8 cellular contexts compared by ENCODE assay signal in genomic region chr7:106071999-106072714, GRCh38. TPM values are rescaled to one million over a fixed set of nuclear protein-coding genes. Genes with fewer than 3 reads are reported as not detected.
DNase-seq lines count a peak whose midpoint lies in the region; ATAC-seq and TF ChIP-seq lines count a peak whose summit lies in the region.

No MANE protein-coding gene starts in this region.

- no peak for DNase-seq in GM23338 (ENCODE audit: low spot score)
- peak; percentile 63 for DNase-seq in NCI-H774 (lab: John Stamatoyannopoulos, UW)
- peak in 2 of 10 donors; percentile 32 to 64 for DNase-seq in dorsolateral prefrontal cortex
- DNase-seq in psoas muscle, result no peak
- no peak for DNase-seq in effector CD8-positive, alpha-beta T cell (lab: John Stamatoyannopoulos, UW)
- no peak for DNase-seq in SKM-1 treated with dmso at 0.1 percent for 144 hours (lab: John Stamatoyannopoulos, UW; ENCODE audit: unreplicated experiment)

- peak overlapping the region in 5 of 10 experiments; percentile 33 to 60 (median 41); a peak in 8 of 20 replicates for H3K4me3 ChIP-seq in BLaER1 treated with 17β-estradiol and CSF1 and Interleukin-3, amounts not matched to agents 10 nM and 100 nM
- H3K4me3 ChIP-seq in GM23338, result no peak overlapping the region
- H3K4me3 ChIP-seq in dorsolateral prefrontal cortex, result no peak overlapping the region
- no peak overlapping the region for H3K4me3 ChIP-seq in psoas muscle

- H3F3A ChIP-seq in GM23338 (replicated peaks; ENCODE audit: low read depth), result 0 out of 2 replicates have a peak, but pooled peaks cover 7% of the 10 kb centered on the region

- H3K4me2 ChIP-seq in BLaER1 treated with 17β-estradiol and CSF1 and Interleukin-3, amounts not matched to agents 10 nM and 100 nM, result peak overlapping the region; percentile 70 to 96 (median 86)
- no peak overlapping the region for H3K4me2 ChIP-seq in GM23338

- H3K27ac ChIP-seq in BLaER1 treated with 17β-estradiol and CSF1 and Interleukin-3, amounts not matched to agents 10 nM and 100 nM, result peak overlapping the region in 10 of 11 experiments; percentile 20 to 92 (median 85); a peak in 19 of 22 replicates
- no peak overlapping the region for H3K27ac ChIP-seq in GM23338 (ENCODE audit: low read depth)
- peak overlapping the region in 32 of 59 donors; percentile 2 to 74 (median 32) for H3K27ac ChIP-seq in dorsolateral prefrontal cortex
- peak overlapping the region; percentile 24 for H3K27ac ChIP-seq in psoas muscle

- H3K9me3 Mint-ChIP-seq in GM23338, result no peaks in the 10 kb centered on the region

- H3K9me3 ChIP-seq in BLaER1 treated with 17β-estradiol and CSF1 and Interleukin-3, amounts not matched to agents 10 nM and 100 nM (replicated peaks in 1 of 11), result no peaks in the 10 kb centered on the region
- no peaks in the 10 kb centered on the region for H3K9me3 ChIP-seq in psoas muscle

- H3K9ac ChIP-seq in BLaER1 treated with 17β-estradiol and CSF1 and Interleukin-3, amounts not matched to agents 10 nM and 100 nM, result peak overlapping the region in 9 of 11 experiments; percentile 52 to 78 (median 68); a peak in 18 of 22 replicates

- H3K79me2 ChIP-seq in GM23338 (replicated peaks; ENCODE audit: insufficient read depth), result no peaks in the 10 kb centered on the region

- ATAC-seq in GM23338 (no peak), psoas muscle (no peak), HG02798 (IDR thresholded peaks at IDR 0.05; ENCODE audit: poor library complexity, unreplicated experiment) (no peak)

- H3K27ac Mint-ChIP-seq in GM23338, result no peak overlapping the region

- peaks cover 15% of the 10 kb centered on the region for H3K4me1 Mint-ChIP-seq in GM23338

- no peaks in the 10 kb centered on the region for H3K27me3 ChIP-seq in BLaER1 treated with 17β-estradiol and CSF1 and Interleukin-3, amounts not matched to agents 10 nM and 100 nM
- no peaks in the 10 kb centered on the region for H3K27me3 ChIP-seq in GM23338 (ENCODE audit: insufficient read depth)
- H3K27me3 ChIP-seq in dorsolateral prefrontal cortex, result no peaks in the 10 kb centered on the region
- H3K27me3 ChIP-seq in psoas muscle (ENCODE audit: insufficient read depth in 3 of 3, low read length in 2 of 3), result no peaks in the 10 kb centered on the region

- TF ChIP-seq CTCF in GM23338 (conservative IDR thresholded peaks at IDR 0.05; ENCODE audit: low read depth in 2 of 2) (no peak), dorsolateral prefrontal cortex (IDR thresholded peaks at IDR 0.05 in 54 of 56, conservative IDR thresholded peaks at IDR 0.05 in 2 of 56; ENCODE audit: low read depth in 1 of 56, partially characterized antibody in 56 of 56) (no peak), psoas muscle (IDR thresholded peaks at IDR 0.05) (no peak)

- no peaks in the 10 kb centered on the region for H3K36me3 ChIP-seq in BLaER1 treated with 17β-estradiol and CSF1 and Interleukin-3, amounts not matched to agents 10 nM and 100 nM
- H3K36me3 ChIP-seq in GM23338 (ENCODE audit: insufficient read depth) (no peaks in the 10 kb centered on the region), psoas muscle (ENCODE audit: insufficient read depth in 1 of 2, low read depth in 1 of 2) (no peaks in the 10 kb centered on the region)

- peak overlapping the region; percentile 97 for H2AFZ ChIP-seq in GM23338

- no peaks in the 10 kb centered on the region for H3K9me2 ChIP-seq in GM23338 (ENCODE audit: insufficient read depth)

- intact Hi-C loops in dorsolateral prefrontal cortex (cut with DNase I), result no loop called here
- intact Hi-C loops in psoas muscle (cut with DNase I), result no loop called here

- no peaks in the 10 kb centered on the region for H3K27me3 Mint-ChIP-seq in GM23338 (ENCODE audit: insufficient read depth, low read depth, poor library complexity)

- no peak overlapping the region for H3K4me3 Mint-ChIP-seq in GM23338

- no peaks in the 10 kb centered on the region for H4K20me1 ChIP-seq in BLaER1 treated with 17β-estradiol and CSF1 and Interleukin-3, amounts not matched to agents 10 nM and 100 nM
- H4K20me1 ChIP-seq in GM23338 (replicated peaks; ENCODE audit: insufficient read depth), result no peaks in the 10 kb centered on the region

- 35 to 37% (median 36%) methylated on average over 9 of the region's 9 CpGs for WGBS in psoas muscle, 3 donors

- H3K36me3 Mint-ChIP-seq in GM23338 (ENCODE audit: low read depth), result no peaks in the 10 kb centered on the region

- peaks cover 42 to 92% (median 89%) of the 10 kb centered on the region in 10 experiments for H3K4me1 ChIP-seq in BLaER1 treated with 17β-estradiol and CSF1 and Interleukin-3, amounts not matched to agents 10 nM and 100 nM
- H3K4me1 ChIP-seq in GM23338 (ENCODE audit: insufficient read depth), result peaks cover 13% of the 10 kb centered on the region; the same call in 1 of the 2 replicates
- peaks cover 11% of the 10 kb centered on the region for H3K4me1 ChIP-seq in psoas muscle

TF ChIP-seq in GM23338, 12 proteins besides CTCF, POLR2A, EP300 and RAD21 (continues in another document):
- TF ChIP-seq ETS1 (IDR thresholded peaks at IDR 0.05) (no peak), POLR2AphosphoS5 (IDR thresholded peaks at IDR 0.05; ENCODE audit: low read depth) (no peak), ZNF331 (CRISPR knock-in tag; IDR thresholded peaks at IDR 0.05; ENCODE audit: low read depth) (no peak), REST (IDR thresholded peaks at IDR 0.05; ENCODE audit: unreplicated experiment) (no peak), EZH2phosphoT487 (IDR thresholded peaks at IDR 0.05; ENCODE audit: unreplicated experiment) (no peak)

RNA-seq across cellular contexts. Expression of gene SYPL1, which starts 40.0 kb away (rescaled TPM):
- 52.7 and 78.1 TPM in 2 replicates for total RNA-seq in GM23338 (2014; rRNA removed; shearing (Covaris generic))
- polyA plus RNA-seq in GM23338 (2016; fragmentation: Nextera tagmentation; extraction: Ambion mirVana) (39.0 and 39.3 TPM in 2 replicates), psoas muscle (100 to 1,000 TPM in 1 of 3 donors, 10 to 100 TPM in 2; 66.3 to 110 (median 72.1) TPM)
- total RNA-seq in dorsolateral prefrontal cortex (10 to 100 TPM; 21.3 to 84.1 (median 36.2) TPM), psoas muscle (100 to 1,000 TPM in 1 of 4 donors, 10 to 100 TPM in 3; 68.3 to 113 (median 80.2) TPM)
